In genomic region chr3:40452562-40452875, GRCh38 we compare ENCODE assay signal across 8 cellular contexts. TPM values are rescaled to one million over a fixed set of nuclear protein-coding genes. Genes with fewer than 3 reads are reported as not detected.
DNase-seq lines count a peak whose midpoint lies in the region; ATAC-seq and TF ChIP-seq lines count a peak whose summit lies in the region.

No MANE protein-coding gene starts in this region.

- 3 to 9% methylated on average over 5 to 7 of the region's 7 CpGs for WGBS in esophagus squamous epithelium, 2 donors

- intact Hi-C loops in esophagus squamous epithelium (cut with DNase I), result no loop called here

- TF ChIP-seq POLR2A in esophagus squamous epithelium (IDR thresholded peaks at IDR 0.05), result no peak

- DNase-seq in DND-41 (no peak), RWPE1 (ENCODE audit: low spot score) (no peak), esophagus squamous epithelium (lab: John Stamatoyannopoulos, UW) (no peak), T-helper 9 cell (no peak), DMS79 treated with DMSO at 0.1 percent for 48 hours (lab: John Stamatoyannopoulos, UW) (no peak), DMS153 (lab: John Stamatoyannopoulos, UW) (no peak)

- H3K9me3 ChIP-seq in DND-41 (ENCODE audit: insufficient read depth, low read length, severe bottlenecking) (no peaks in the 10 kb centered on the region), esophagus squamous epithelium (no peaks in the 10 kb centered on the region), parathyroid adenoma (ENCODE audit: control insufficient read depth, low read length) (no peaks in the 10 kb centered on the region)

- H3K27ac ChIP-seq in DND-41 (ENCODE audit: low read length) (peak overlapping the region; percentile 83), RWPE1 (peak overlapping the region; percentile 82), esophagus squamous epithelium (peak overlapping the region; percentile 92 to 98 (median 95)), parathyroid adenoma (peak overlapping the region; percentile 95)

- H3K79me2 ChIP-seq in DND-41 (ENCODE audit: insufficient read depth, low read length), result peaks cover 20% of the 10 kb centered on the region
- peaks cover 1% of the 10 kb centered on the region for H3K79me2 ChIP-seq in parathyroid adenoma

- H3K4me2 ChIP-seq in DND-41 (ENCODE audit: insufficient read depth, low read length) (peak overlapping the region; percentile 96), parathyroid adenoma (ENCODE audit: low read length) (peak overlapping the region; percentile 88)

- POLR2A ChIA-PET in RWPE1 (lab: Yijun Ruan, JAX; ENCODE audit: low non-redundant PET), result no interaction called here

- H2AFZ ChIP-seq in DND-41 (ENCODE audit: low read depth, low read length), result peak overlapping the region; percentile 96
- H2AFZ ChIP-seq in parathyroid adenoma, result peak overlapping the region; percentile 97

- H3K4me1 ChIP-seq in DND-41 (ENCODE audit: insufficient read depth, low read length) (peaks cover 37% of the 10 kb centered on the region), esophagus squamous epithelium (peaks cover 7 to 32% (median 17%) of the 10 kb centered on the region in 3 donors), parathyroid adenoma (peaks cover 8% of the 10 kb centered on the region)

- CTCF ChIA-PET in RWPE1 (lab: Yijun Ruan, JAX), result no interaction called here

- no peaks in the 10 kb centered on the region for H3K27me3 ChIP-seq in DND-41 (ENCODE audit: insufficient read depth, low read length, poor library complexity)
- H3K27me3 ChIP-seq in esophagus squamous epithelium, result no peaks in the 10 kb centered on the region
- H3K27me3 ChIP-seq in parathyroid adenoma (ENCODE audit: control insufficient read depth, insufficient read depth, low read length), result no peaks in the 10 kb centered on the region

- TF ChIP-seq CTCF in DND-41 (IDR thresholded peaks at IDR 0.05; ENCODE audit: borderline replicate concordance, extremely low read depth, low read length, poor library complexity, severe bottlenecking) (no peak), RWPE1 (conservative IDR thresholded peaks at IDR 0.05; ENCODE audit: low read depth) (no peak), esophagus squamous epithelium (IDR thresholded peaks at IDR 0.05) (no peak), parathyroid adenoma (IDR thresholded peaks at IDR 0.05) (no peak)

- H4K20me1 ChIP-seq in DND-41 (ENCODE audit: insufficient read depth, low read length), result peaks cover 2% of the 10 kb centered on the region

- H3K4me3 ChIP-seq in DND-41 (ENCODE audit: low read depth in 1 of 2, low read length in 2 of 2), result peak overlapping the region; percentile 48 to 90
- H3K4me3 ChIP-seq in esophagus squamous epithelium, result peak overlapping the region; percentile 59 to 84 (median 73)
- peak overlapping the region; percentile 79 for H3K4me3 ChIP-seq in parathyroid adenoma (ENCODE audit: low read depth, low read length)

- H3K9ac ChIP-seq in DND-41 (ENCODE audit: low read depth, low read length) (peak overlapping the region; percentile 72), parathyroid adenoma (peak overlapping the region; percentile 97)

- no peak for ATAC-seq in DND-41 (ENCODE audit: insufficient read depth, low read depth)
- ATAC-seq in HG02798 (IDR thresholded peaks at IDR 0.05; ENCODE audit: poor library complexity, unreplicated experiment), result no peak

- H3K36me3 ChIP-seq in DND-41 (ENCODE audit: insufficient read depth, low read length) (peaks cover 3% of the 10 kb centered on the region; the same call in 1 of the 2 replicates), esophagus squamous epithelium (no peaks in the 10 kb centered on the region), parathyroid adenoma (ENCODE audit: control insufficient read depth, insufficient read depth, low read length) (no peaks in the 10 kb centered on the region)

RNA-seq across cellular contexts. Expression of gene RPL14, which starts 4.6 kb away (rescaled TPM):
- 100 to 1,000 TPM; 333 to 488 (median 431) TPM for total RNA-seq in esophagus squamous epithelium

RNA-seq across cellular contexts. Expression of gene ZNF619, which starts 24.4 kb away (rescaled TPM):
- total RNA-seq in esophagus squamous epithelium, result 1 to 10 TPM; 1.9 to 9.4 (median 3.9) TPM

RNA-seq across cellular contexts. Expression of gene ZNF620, which starts 53.3 kb away (rescaled TPM):
- total RNA-seq in esophagus squamous epithelium, result 1 to 10 TPM in 1 of 4 donors, under 1 TPM in 2, not detected in 1; 0.26 to 1.3 (median 0.56) TPM
